8 cellular contexts compared by ENCODE assay signal in genomic region chr11:14519692-14520085, GRCh38. TPM values are rescaled to one million over a fixed set of nuclear protein-coding genes. Genes with fewer than 3 reads are reported as not detected.
DNase-seq lines count a peak whose midpoint lies in the region; ATAC-seq and TF ChIP-seq lines count a peak whose summit lies in the region.

No MANE protein-coding gene starts in this region.

- peak overlapping the region; percentile 89 to 96 for H3K4me3 Mint-ChIP-seq in effector memory CD8-positive, alpha-beta T cell
- H3K4me3 Mint-ChIP-seq in nephron progenitor cell = peak overlapping the region; percentile 89

- DNase-seq in stimulated activated CD4-positive, alpha-beta T cell treated with anti-CD3 and anti-CD28 coated beads, Interleukin-1b, Interleukin-23, amount 100 ng/mL, for 48 hours = peak; percentile 45
- no peak for DNase-seq in stimulated activated CD4-positive, alpha-beta T cell treated with anti-CD3 and anti-CD28 coated beads, Interleukin-2, amount 100 ng/mL, for 24 hours
- no peak for DNase-seq in SJCRH30
- peak in 1 of 3 experiments; percentile 2 for DNase-seq in effector memory CD8-positive, alpha-beta T cell
- DNase-seq in nephron progenitor cell = no peak
- DNase-seq in globus pallidus (ENCODE audit: low spot score) = no peak

- peak overlapping the region; percentile 80 for H3K4me3 ChIP-seq in SJCRH30

- peaks cover 19 to 26% of the 10 kb centered on the region in 2 donors for H3K4me1 Mint-ChIP-seq in effector memory CD8-positive, alpha-beta T cell (ENCODE audit: low read depth in 2 of 2)
- peaks cover 23% of the 10 kb centered on the region for H3K4me1 Mint-ChIP-seq in nephron progenitor cell

- H3K27ac Mint-ChIP-seq in effector memory CD8-positive, alpha-beta T cell = peak overlapping the region; percentile 97 to 98
- peak overlapping the region; percentile 99 for H3K27ac Mint-ChIP-seq in nephron progenitor cell

- H3K9me3 ChIP-seq in SJCRH30 (replicated peaks) = no peaks in the 10 kb centered on the region

- no peaks in the 10 kb centered on the region for H3K9me3 Mint-ChIP-seq in effector memory CD8-positive, alpha-beta T cell
- no peaks in the 10 kb centered on the region for H3K9me3 Mint-ChIP-seq in nephron progenitor cell

- peak overlapping the region; percentile 81 for H3K27ac ChIP-seq in SJCRH30

- ATAC-seq in HG03060 (IDR thresholded peaks at IDR 0.05; ENCODE audit: low read depth, unreplicated experiment) = peak; percentile 17
- peak; percentile 7 for ATAC-seq in effector memory CD8-positive, alpha-beta T cell (replicated peaks)
- no peak for ATAC-seq in GM19467 (IDR thresholded peaks at IDR 0.05; ENCODE audit: unreplicated experiment)

- H3K4me1 ChIP-seq in SJCRH30 = no peaks in the 10 kb centered on the region

- TF ChIP-seq CTCF in nephron progenitor cell (IDR thresholded peaks at IDR 0.05) = no peak

- peaks cover 25% of the 10 kb centered on the region for H3K36me3 ChIP-seq in SJCRH30

- no peaks in the 10 kb centered on the region for H3K27me3 ChIP-seq in SJCRH30

- peaks cover 46% of the 10 kb centered on the region for H3K36me3 Mint-ChIP-seq in effector memory CD8-positive, alpha-beta T cell (ENCODE audit: insufficient read depth)
- H3K36me3 Mint-ChIP-seq in nephron progenitor cell (ENCODE audit: low read depth) = peaks cover 21% of the 10 kb centered on the region

- H3K27me3 Mint-ChIP-seq in effector memory CD8-positive, alpha-beta T cell = no peaks in the 10 kb centered on the region
- no peaks in the 10 kb centered on the region for H3K27me3 Mint-ChIP-seq in nephron progenitor cell (ENCODE audit: low read depth, poor library complexity)

RNA-seq across cellular contexts. Expression of gene PSMA1, which starts 0.5 kb away (rescaled TPM):
- 303 and 320 TPM in 2 replicates for total RNA-seq in SJCRH30 (2014; rRNA removed; shearing (Covaris generic))

RNA-seq across cellular contexts. Expression of gene COPB1, which starts 20.1 kb away (rescaled TPM):
- total RNA-seq in SJCRH30 (2014; rRNA removed; shearing (Covaris generic)) = 188 and 195 TPM in 2 replicates
